ENCODE assay signal across 23 cellular contexts in genomic region chr3:114424337-114424736, GRCh38.
"Had no signal": no experiment of that assay in that cellular context is flagged by ENCODE, and none has a peak within 500 bp of the region (broad histone marks: within the 10 kb centered on the region; RNA-seq: fewer than 3 reads in every experiment).

No MANE protein-coding gene starts in this region.

- H3K9me3 Mint-ChIP-seq: immature natural killer cell; naive thymus-derived CD8-positive, alpha-beta T cell; stimulated activated naive CD8-positive, alpha-beta T cell treated with anti-CD3 and anti-CD28 coated beads, Interleukin-15, Interleukin-2, amounts not matched to agents 100 ng/mL and 50 ng/mL, for 24 hours had no signal

- H3K27ac Mint-ChIP-seq: immature natural killer cell; naive thymus-derived CD8-positive, alpha-beta T cell; nephron progenitor cell; stimulated activated naive B cell treated with anti-CD40 and anti-IgM and Interleukin-4, amounts not matched to agents 10 μg/mL and 1 μg/mL and 100 μg/mL, for 72 hours; stimulated activated naive CD8-positive, alpha-beta T cell treated with anti-CD3 and anti-CD28 coated beads, Interleukin-15, Interleukin-2, amounts not matched to agents 100 ng/mL and 50 ng/mL, for 24 hours had no signal

- H3K4me3 Mint-ChIP-seq: immature natural killer cell; naive thymus-derived CD8-positive, alpha-beta T cell; nephron progenitor cell; stimulated activated naive B cell treated with anti-CD40 and anti-IgM and Interleukin-4, amounts not matched to agents 10 μg/mL and 1 μg/mL and 100 μg/mL, for 72 hours; stimulated activated naive CD8-positive, alpha-beta T cell treated with anti-CD3 and anti-CD28 coated beads, Interleukin-15, Interleukin-2, amounts not matched to agents 100 ng/mL and 50 ng/mL, for 24 hours had no signal

- H3K4me3 ChIP-seq: esophagus muscularis mucosa, lung, pancreas, right lobe of liver, suprapubic skin, thyroid gland, vagina had no signal

- ATAC-seq: foreskin keratinocyte; naive thymus-derived CD8-positive, alpha-beta T cell; pancreas; stimulated activated naive B cell treated with anti-CD40 and anti-IgM and Interleukin-4, amounts not matched to agents 10 μg/mL and 1 μg/mL and 100 μg/mL, for 72 hours had no signal

- H3K27me3 Mint-ChIP-seq: naive thymus-derived CD8-positive, alpha-beta T cell; stimulated activated naive B cell treated with anti-CD40 and anti-IgM and Interleukin-4, amounts not matched to agents 10 μg/mL and 1 μg/mL and 100 μg/mL, for 72 hours; stimulated activated naive CD8-positive, alpha-beta T cell treated with anti-CD3 and anti-CD28 coated beads, Interleukin-15, Interleukin-2, amounts not matched to agents 100 ng/mL and 50 ng/mL, for 24 hours had no signal

- H3K27me3 ChIP-seq: esophagus muscularis mucosa, pancreas, right lobe of liver, suprapubic skin, thyroid gland, vagina had no signal

- H3K27ac ChIP-seq: esophagus muscularis mucosa, foreskin keratinocyte, pancreas, right lobe of liver, suprapubic skin, thyroid gland, vagina had no signal

- H3K36me3 Mint-ChIP-seq: immature natural killer cell; naive thymus-derived CD8-positive, alpha-beta T cell had no signal

- DNase-seq: cerebellar nuclear complex; effector CD8-positive, alpha-beta T cell; foreskin keratinocyte; immature natural killer cell; islet precursor cell; kidney glomerular epithelial cell; mesenchymal stem cell; naive thymus-derived CD8-positive, alpha-beta T cell; nephron progenitor cell; occipital lobe; pancreas; right lobe of liver; small intestine; stimulated activated CD4-positive, alpha-beta T cell treated with anti-CD3 and anti-CD28 coated beads, Interleukin-15, amount 100 ng/mL, for 24 hours; stimulated activated CD4-positive, alpha-beta T cell treated with anti-CD3 and anti-CD28 coated beads, Interleukin-2, amount 100 ng/mL, for 48 hours; stimulated activated naive B cell treated with anti-CD40 and anti-IgM and Interleukin-4, amounts not matched to agents 10 μg/mL and 1 μg/mL and 100 μg/mL, for 72 hours; thyroid gland; trophoblast cell had no signal

- H3K4me1 Mint-ChIP-seq: immature natural killer cell, nephron progenitor cell had no signal
